Comparison of ENCODE assay signal across 2 cellular contexts in genomic region chr3:129329858-129330257, GRCh38.
TF ChIP-seq lines count a peak whose summit lies in the region.

No MANE protein-coding gene starts in this region.

TF ChIP-seq in HepG2, 621 proteins besides CTCF, POLR2A, EP300 and RAD21:
- TF ChIP-seq HNF4A (CRISPR knock-in tag; IDR thresholded peaks at IDR 0.05) (peak; percentile 17; the same call in 1 of the 2 replicates), ZNF205 (CRISPR knock-in tag; IDR thresholded peaks at IDR 0.05) (peak; percentile 97), CHD2 (IDR thresholded peaks at IDR 0.05; ENCODE audit: low read depth, low read length) (no peak), ZNF605 (CRISPR knock-in tag; IDR thresholded peaks at IDR 0.05) (0 out of 2 replicates have a peak, but pooled peaks have one; percentile 1), ZNF816 (CRISPR knock-in tag; IDR thresholded peaks at IDR 0.05; ENCODE audit: borderline replicate concordance) (no peak)
- TF ChIP-seq, protein P1, sequence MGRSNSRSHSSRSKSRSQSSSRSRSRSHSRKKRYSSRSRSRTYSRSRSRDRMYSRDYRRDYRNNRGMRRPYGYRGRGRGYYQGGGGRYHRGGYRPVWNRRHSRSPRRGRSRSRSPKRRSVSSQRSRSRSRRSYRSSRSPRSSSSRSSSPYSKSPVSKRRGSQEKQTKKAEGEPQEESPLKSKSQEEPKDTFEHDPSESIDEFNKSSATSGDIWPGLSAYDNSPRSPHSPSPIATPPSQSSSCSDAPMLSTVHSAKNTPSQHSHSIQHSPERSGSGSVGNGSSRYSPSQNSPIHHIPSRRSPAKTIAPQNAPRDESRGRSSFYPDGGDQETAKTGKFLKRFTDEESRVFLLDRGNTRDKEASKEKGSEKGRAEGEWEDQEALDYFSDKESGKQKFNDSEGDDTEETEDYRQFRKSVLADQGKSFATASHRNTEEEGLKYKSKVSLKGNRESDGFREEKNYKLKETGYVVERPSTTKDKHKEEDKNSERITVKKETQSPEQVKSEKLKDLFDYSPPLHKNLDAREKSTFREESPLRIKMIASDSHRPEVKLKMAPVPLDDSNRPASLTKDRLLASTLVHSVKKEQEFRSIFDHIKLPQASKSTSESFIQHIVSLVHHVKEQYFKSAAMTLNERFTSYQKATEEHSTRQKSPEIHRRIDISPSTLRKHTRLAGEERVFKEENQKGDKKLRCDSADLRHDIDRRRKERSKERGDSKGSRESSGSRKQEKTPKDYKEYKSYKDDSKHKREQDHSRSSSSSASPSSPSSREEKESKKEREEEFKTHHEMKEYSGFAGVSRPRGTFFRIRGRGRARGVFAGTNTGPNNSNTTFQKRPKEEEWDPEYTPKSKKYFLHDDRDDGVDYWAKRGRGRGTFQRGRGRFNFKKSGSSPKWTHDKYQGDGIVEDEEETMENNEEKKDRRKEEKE (IDR thresholded peaks at IDR 0.05): no peak

TF ChIP-seq in IMR-90, 13 proteins besides CTCF, POLR2A, EP300 and RAD21:
- TF ChIP-seq, protein P2, sequence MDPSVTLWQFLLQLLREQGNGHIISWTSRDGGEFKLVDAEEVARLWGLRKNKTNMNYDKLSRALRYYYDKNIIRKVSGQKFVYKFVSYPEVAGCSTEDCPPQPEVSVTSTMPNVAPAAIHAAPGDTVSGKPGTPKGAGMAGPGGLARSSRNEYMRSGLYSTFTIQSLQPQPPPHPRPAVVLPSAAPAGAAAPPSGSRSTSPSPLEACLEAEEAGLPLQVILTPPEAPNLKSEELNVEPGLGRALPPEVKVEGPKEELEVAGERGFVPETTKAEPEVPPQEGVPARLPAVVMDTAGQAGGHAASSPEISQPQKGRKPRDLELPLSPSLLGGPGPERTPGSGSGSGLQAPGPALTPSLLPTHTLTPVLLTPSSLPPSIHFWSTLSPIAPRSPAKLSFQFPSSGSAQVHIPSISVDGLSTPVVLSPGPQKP (IDR thresholded peaks at IDR 0.05; ENCODE audit: borderline replicate concordance, low read depth, low read length): no peak
- TF ChIP-seq CHD1 (IDR thresholded peaks at IDR 0.05; ENCODE audit: low read depth, low read length) (no peak), MAFK (IDR thresholded peaks at IDR 0.05; ENCODE audit: low read depth, low read length) (no peak), BHLHE40 (IDR thresholded peaks at IDR 0.05; ENCODE audit: low read depth, low read length) (no peak), MAZ (IDR thresholded peaks at IDR 0.05; ENCODE audit: borderline replicate concordance, low read depth, low read length) (no peak), NFE2L2 (IDR thresholded peaks at IDR 0.05; ENCODE audit: low read depth, low read length) (no peak), MXI1 (IDR thresholded peaks at IDR 0.05; ENCODE audit: borderline replicate concordance, low read depth, low read length) (no peak), FOS (IDR thresholded peaks at IDR 0.05; ENCODE audit: low read depth, low read length) (no peak), USF2 (IDR thresholded peaks at IDR 0.05; ENCODE audit: low read depth, low read length) (no peak), SMC3 (IDR thresholded peaks at IDR 0.05; ENCODE audit: low read depth, low read length) (no peak)
